16 cellular contexts compared by ENCODE assay signal in the genomic region with DNA sequence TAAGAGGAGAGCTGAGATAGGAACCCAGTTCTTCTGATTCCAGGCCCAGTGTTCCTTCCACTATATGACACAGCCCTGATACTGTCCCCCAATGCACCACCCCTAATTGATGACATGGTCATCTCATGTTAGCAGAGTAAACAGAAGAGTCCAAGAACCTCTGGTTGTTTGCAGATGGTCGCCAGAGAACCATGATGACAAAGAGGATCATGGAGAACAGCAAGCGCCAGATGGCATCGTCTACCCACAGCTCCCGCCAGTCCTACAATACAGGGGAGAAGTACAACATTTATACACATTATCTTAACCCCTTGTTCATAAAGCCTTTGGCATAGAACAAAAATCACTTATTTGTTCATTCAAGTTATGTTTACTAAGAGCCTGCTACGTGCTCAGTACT. TPM values are rescaled to one million over a fixed set of nuclear protein-coding genes. Genes with fewer than 3 reads are reported as not detected.
DNase-seq lines count a peak whose midpoint lies in the region; ATAC-seq, FAIRE-seq and TF ChIP-seq lines count a peak whose summit lies in the region.
"Had no signal": no experiment of that assay in that cellular context is flagged by ENCODE, and none has a peak within 500 bp of the region (broad histone marks: within the 10 kb centered on the region; RNA-seq: fewer than 3 reads in every experiment).

No MANE protein-coding gene starts in this region.

- H3K9me3 ChIP-seq in right lobe of liver = no peaks in the 10 kb centered on the region
- H3K9me3 ChIP-seq: BE2C had no signal

- FAIRE-seq in frontal cortex (lab: Jason Lieb, UNC) = no peak
- FAIRE-seq: GM12892 had no signal

- H3K27me3 ChIP-seq in right lobe of liver = no peaks in the 10 kb centered on the region
- H3K27me3 ChIP-seq: BE2C had no signal

- TF ChIP-seq CTCF in right lobe of liver (IDR thresholded peaks at IDR 0.05) = no peak

- no peaks in the 10 kb centered on the region for H3K4me1 ChIP-seq in right lobe of liver
- H3K4me1 ChIP-seq: BE2C had no signal

- DNase-seq in DMS53 (lab: John Stamatoyannopoulos, UW) (peak; percentile 36), DMS53 treated with DMSO at 0.1 percent for 48 hours (lab: John Stamatoyannopoulos, UW; ENCODE audit: unreplicated experiment) (no peak), frontal cortex (ENCODE audit: low spot score in 2 of 2) (peak; percentile 12 to 17), right lobe of liver (no peak), superior temporal gyrus (ENCODE audit: extremely low spot score) (peak; percentile 80), NCI-H187 (lab: John Stamatoyannopoulos, UW) (no peak)
- DNase-seq in activated CD4-positive, alpha-beta T cell treated with anti-CD3 and anti-CD28 coated beads for 1 hour = no peak
- DNase-seq: BE2C; CD4-positive, alpha-beta memory T cell; KG1; NCI-H1436 treated with DMSO at 0.1 percent for 48 hours; NCI-H510A treated with DMSO at 0.1 percent for 48 hours; OCI-M1 had no signal

- no peak overlapping the region for H3K27ac ChIP-seq in right lobe of liver
- H3K27ac ChIP-seq: 22Rv1 had no signal

- no peak for TF ChIP-seq POLR2A in right lobe of liver (IDR thresholded peaks at IDR 0.05)

- intact Hi-C loops in right lobe of liver (cut with DNase I) = no loop called here

- H3K36me3 ChIP-seq in right lobe of liver = peaks cover 4 to 60% (median 28%) of the 10 kb centered on the region in 4 donors

- peak in 3 of 4 donors; percentile 13 to 38 (median 17) for ATAC-seq in right lobe of liver
- no peak for ATAC-seq in GM18502 (IDR thresholded peaks at IDR 0.05; ENCODE audit: poor library complexity, unreplicated experiment)

- 89% methylated on average over 3 of the region's 5 CpGs for WGBS in right lobe of liver (ENCODE audit: insufficient coverage, low coverage, low lambda C conversion rate, missing lambda C conversion rate)

- no peak overlapping the region for H3K4me3 ChIP-seq in right lobe of liver

RNA-seq across cellular contexts. Expression of a gene that starts 18.5 kb away (rescaled TPM):
- total RNA-seq in frontal cortex = 54.2 TPM
- 10 to 100 TPM; 16.6 to 32.7 (median 23.2) TPM for total RNA-seq in right lobe of liver

RNA-seq across cellular contexts. Expression of a gene that starts 46.4 kb away (rescaled TPM):
- total RNA-seq in frontal cortex = 7.7 TPM
- total RNA-seq in right lobe of liver = 10 to 100 TPM; 11.4 to 37.6 (median 18.4) TPM

RNA-seq across cellular contexts. Expression of a gene that starts 46.6 kb away (rescaled TPM):
- total RNA-seq in frontal cortex (68.1 TPM), right lobe of liver (10 to 100 TPM; 12.9 to 22.4 (median 15.7) TPM)

Comparison
In these comparisons a context has a peak if more than half of its experiments do, and no peak if none do; other contexts are left out.
1. DNase-seq: peak in DMS53 (single experiment), frontal cortex (2 of 2) and superior temporal gyrus (single experiment); none in DMS53 treated with DMSO at 0.1 percent for 48 hours (single experiment), right lobe of liver (0 of 3), activated CD4-positive, alpha-beta T cell treated with anti-CD3 and anti-CD28 coated beads for 1 hour (single experiment) and NCI-H187 (0 of 2).